ENCODE assay signal across 1 cellular context in the genomic region with DNA sequence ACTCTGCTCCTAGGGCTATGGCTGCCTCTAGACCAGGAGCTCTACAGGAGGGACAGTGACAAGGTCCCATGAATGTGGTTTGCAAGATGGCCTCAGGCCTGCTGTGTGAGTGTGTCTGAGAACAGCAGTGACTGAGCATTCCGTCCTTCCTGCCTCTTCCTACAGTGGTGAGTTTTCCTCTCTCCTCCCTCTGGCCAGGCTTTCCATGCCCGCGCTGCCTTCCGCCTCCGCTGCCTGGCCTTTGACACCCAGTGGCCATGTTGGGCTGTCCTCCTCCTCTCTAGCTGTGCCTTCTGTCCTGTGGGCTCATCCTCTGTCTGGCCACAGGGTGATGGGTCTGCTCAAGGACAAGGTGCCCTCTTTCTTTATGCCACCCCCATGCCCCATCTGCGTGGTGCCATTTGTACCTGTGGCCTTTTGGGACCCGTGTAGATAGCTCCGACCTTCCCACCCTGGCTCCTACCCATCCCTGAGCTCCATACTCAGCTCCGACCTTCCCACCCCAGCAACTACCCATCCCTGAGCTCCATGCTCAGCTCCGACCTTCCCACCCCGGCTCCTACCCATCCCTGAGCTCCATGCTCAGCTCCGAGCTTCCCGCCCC.
TF ChIP-seq lines count a peak whose summit lies in the region.

No MANE protein-coding gene starts in this region.

TF ChIP-seq in GM23338, 12 proteins besides CTCF, POLR2A, EP300 and RAD21 (continued from another document):
- TF ChIP-seq, protein P1, sequence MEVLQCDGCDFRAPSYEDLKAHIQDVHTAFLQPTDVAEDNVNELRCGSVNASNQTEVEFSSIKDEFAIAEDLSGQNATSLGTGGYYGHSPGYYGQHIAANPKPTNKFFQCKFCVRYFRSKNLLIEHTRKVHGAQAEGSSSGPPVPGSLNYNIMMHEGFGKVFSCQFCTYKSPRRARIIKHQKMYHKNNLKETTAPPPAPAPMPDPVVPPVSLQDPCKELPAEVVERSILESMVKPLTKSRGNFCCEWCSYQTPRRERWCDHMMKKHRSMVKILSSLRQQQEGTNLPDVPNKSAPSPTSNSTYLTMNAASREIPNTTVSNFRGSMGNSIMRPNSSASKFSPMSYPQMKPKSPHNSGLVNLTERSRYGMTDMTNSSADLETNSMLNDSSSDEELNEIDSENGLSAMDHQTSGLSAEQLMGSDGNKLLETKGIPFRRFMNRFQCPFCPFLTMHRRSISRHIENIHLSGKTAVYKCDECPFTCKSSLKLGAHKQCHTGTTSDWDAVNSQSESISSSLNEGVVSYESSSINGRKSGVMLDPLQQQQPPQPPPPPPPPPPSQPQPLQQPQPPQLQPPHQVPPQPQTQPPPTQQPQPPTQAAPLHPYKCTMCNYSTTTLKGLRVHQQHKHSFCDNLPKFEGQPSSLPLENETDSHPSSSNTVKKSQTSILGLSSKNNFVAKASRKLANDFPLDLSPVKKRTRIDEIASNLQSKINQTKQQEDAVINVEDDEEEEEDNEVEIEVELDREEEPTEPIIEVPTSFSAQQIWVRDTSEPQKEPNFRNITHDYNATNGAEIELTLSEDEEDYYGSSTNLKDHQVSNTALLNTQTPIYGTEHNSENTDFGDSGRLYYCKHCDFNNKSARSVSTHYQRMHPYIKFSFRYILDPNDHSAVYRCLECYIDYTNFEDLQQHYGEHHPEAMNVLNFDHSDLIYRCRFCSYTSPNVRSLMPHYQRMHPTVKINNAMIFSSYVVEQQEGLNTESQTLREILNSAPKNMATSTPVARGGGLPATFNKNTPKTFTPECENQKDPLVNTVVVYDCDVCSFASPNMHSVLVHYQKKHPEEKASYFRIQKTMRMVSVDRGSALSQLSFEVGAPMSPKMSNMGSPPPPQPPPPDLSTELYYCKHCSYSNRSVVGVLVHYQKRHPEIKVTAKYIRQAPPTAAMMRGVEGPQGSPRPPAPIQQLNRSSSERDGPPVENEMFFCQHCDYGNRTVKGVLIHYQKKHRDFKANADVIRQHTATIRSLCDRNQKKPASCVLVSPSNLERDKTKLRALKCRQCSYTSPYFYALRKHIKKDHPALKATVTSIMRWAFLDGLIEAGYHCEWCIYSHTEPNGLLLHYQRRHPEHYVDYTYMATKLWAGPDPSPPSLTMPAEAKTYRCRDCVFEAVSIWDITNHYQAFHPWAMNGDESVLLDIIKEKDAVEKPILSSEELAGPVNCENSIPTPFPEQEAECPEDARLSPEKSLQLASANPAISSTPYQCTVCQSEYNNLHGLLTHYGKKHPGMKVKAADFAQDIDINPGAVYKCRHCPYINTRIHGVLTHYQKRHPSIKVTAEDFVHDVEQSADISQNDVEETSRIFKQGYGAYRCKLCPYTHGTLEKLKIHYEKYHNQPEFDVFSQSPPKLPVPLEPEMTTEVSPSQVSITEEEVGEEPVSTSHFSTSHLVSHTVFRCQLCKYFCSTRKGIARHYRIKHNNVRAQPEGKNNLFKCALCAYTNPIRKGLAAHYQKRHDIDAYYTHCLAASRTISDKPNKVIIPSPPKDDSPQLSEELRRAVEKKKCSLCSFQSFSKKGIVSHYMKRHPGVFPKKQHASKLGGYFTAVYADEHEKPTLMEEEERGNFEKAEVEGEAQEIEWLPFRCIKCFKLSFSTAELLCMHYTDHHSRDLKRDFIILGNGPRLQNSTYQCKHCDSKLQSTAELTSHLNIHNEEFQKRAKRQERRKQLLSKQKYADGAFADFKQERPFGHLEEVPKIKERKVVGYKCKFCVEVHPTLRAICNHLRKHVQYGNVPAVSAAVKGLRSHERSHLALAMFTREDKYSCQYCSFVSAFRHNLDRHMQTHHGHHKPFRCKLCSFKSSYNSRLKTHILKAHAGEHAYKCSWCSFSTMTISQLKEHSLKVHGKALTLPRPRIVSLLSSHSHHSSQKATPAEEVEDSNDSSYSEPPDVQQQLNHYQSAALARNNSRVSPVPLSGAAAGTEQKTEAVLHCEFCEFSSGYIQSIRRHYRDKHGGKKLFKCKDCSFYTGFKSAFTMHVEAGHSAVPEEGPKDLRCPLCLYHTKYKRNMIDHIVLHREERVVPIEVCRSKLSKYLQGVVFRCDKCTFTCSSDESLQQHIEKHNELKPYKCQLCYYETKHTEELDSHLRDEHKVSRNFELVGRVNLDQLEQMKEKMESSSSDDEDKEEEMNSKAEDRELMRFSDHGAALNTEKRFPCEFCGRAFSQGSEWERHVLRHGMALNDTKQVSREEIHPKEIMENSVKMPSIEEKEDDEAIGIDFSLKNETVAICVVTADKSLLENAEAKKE (CRISPR knock-in tag; IDR thresholded peaks at IDR 0.05) = no peak
- TF ChIP-seq, protein P2, sequence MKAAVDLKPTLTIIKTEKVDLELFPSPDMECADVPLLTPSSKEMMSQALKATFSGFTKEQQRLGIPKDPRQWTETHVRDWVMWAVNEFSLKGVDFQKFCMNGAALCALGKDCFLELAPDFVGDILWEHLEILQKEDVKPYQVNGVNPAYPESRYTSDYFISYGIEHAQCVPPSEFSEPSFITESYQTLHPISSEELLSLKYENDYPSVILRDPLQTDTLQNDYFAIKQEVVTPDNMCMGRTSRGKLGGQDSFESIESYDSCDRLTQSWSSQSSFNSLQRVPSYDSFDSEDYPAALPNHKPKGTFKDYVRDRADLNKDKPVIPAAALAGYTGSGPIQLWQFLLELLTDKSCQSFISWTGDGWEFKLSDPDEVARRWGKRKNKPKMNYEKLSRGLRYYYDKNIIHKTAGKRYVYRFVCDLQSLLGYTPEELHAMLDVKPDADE (IDR thresholded peaks at IDR 0.05) = no peak
- TF ChIP-seq EZH2phosphoT487 (IDR thresholded peaks at IDR 0.05; ENCODE audit: unreplicated experiment) (no peak), NANOG (IDR thresholded peaks at IDR 0.05; ENCODE audit: borderline replicate concordance) (no peak), EZH2 (IDR thresholded peaks at IDR 0.05; ENCODE audit: low read depth, unreplicated experiment) (no peak), JUNB (IDR thresholded peaks at IDR 0.05; ENCODE audit: unreplicated experiment) (no peak), CREB1 (CRISPR knock-in tag; IDR thresholded peaks at IDR 0.05; ENCODE audit: low read depth) (no peak)
